ENCODE assay signal across 23 cellular contexts in the genomic region with DNA sequence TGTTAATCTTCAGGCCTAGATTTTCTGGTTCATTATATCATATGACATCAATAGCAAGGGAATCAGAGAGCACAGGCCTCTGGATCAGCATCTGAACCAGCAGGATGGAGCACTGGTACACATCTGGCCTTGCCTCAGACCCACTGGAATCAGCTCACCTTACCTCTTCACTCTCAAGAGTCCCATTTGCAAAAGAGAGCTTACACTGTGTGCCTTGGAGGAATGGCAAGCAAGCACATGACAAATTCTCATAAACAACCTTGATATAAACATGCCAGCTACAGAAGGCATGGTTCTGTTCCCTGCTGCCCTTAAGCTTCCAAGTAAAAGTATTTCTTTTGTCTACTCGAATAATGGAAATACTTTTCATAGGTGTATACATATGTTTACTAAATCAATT.
"Had no signal": no experiment of that assay in that cellular context is flagged by ENCODE, and none has a peak within 500 bp of the region (broad histone marks: within the 10 kb centered on the region; RNA-seq: fewer than 3 reads in every experiment).

No MANE protein-coding gene starts in this region.

- H3K27ac Mint-ChIP-seq: activated B cell treated with CpG ODN at 0.5 μM for 24 hours; activated naive CD8-positive, alpha-beta T cell treated with anti-CD3 and anti-CD28 coated beads, Interleukin-2, amount 10 ng/mL, durations not matched to agents 7 days and 5 days; naive thymus-derived CD8-positive, alpha-beta T cell; neural progenitor cell had no signal

- ATAC-seq: activated CD4-positive, alpha-beta T cell treated with anti-CD3 and anti-CD28 coated beads for 36 hours; activated T-cell treated with anti-CD3 and anti-CD28 coated beads, Interleukin-2, amount 50 U/mL, for 4 hours; heart right ventricle; left cardiac atrium; naive thymus-derived CD8-positive, alpha-beta T cell had no signal

- H3K9ac ChIP-seq: neural progenitor cell had no signal

- H3K36me3 ChIP-seq: heart right ventricle, neural progenitor cell, sigmoid colon, thyroid gland had no signal

- H3K9me3 ChIP-seq: heart right ventricle, sigmoid colon, thyroid gland had no signal

- H3K4me3 Mint-ChIP-seq: activated B cell treated with CpG ODN at 0.5 μM for 24 hours; activated CD4-positive, alpha-beta T cell treated with anti-CD3 and anti-CD28 coated beads for 36 hours; activated naive CD4-positive, alpha-beta T cell treated with anti-CD3 and anti-CD28 coated beads for 36 hours; activated naive CD8-positive, alpha-beta T cell treated with anti-CD3 and anti-CD28 coated beads, Interleukin-2, amount 10 ng/mL, durations not matched to agents 7 days and 5 days; activated T-cell treated with anti-CD3 and anti-CD28 coated beads, Interleukin-2, amount 50 U/mL, for 4 hours; naive thymus-derived CD8-positive, alpha-beta T cell; neural progenitor cell had no signal

- H3K4me3 ChIP-seq: heart right ventricle, lung, neural progenitor cell, sigmoid colon, thyroid gland had no signal

- H3K27me3 ChIP-seq: neural progenitor cell, sigmoid colon, thyroid gland had no signal

- DNase-seq: activated B cell treated with CpG ODN at 0.5 μM for 24 hours; activated CD4-positive, alpha-beta T cell treated with anti-CD3 and anti-CD28 coated beads for 36 hours; activated CD4-positive, alpha-beta T cell treated with anti-CD3 and anti-CD28 coated beads, Interleukin-2, amount 50 U/mL, for 4 hours; activated CD8-positive, alpha-beta memory T cell treated with anti-CD3 and anti-CD28 coated beads, Interleukin-2, amount 50 U/mL, for 48 hours; activated effector memory CD4-positive, alpha-beta T cell treated with Interleukin-2 at 50 U/mL for 16 hours; activated naive CD4-positive, alpha-beta T cell treated with anti-CD3 and anti-CD28 coated beads for 36 hours; activated naive CD8-positive, alpha-beta T cell treated with anti-CD3 and anti-CD28 coated beads, Interleukin-2, amount 10 ng/mL, durations not matched to agents 7 days and 5 days; activated T-cell treated with anti-CD3 and anti-CD28 coated beads, Interleukin-2, amount 50 U/mL, for 4 hours; amniotic stem cell; cortex of kidney; heart right ventricle; islet precursor cell; left cardiac atrium; naive thymus-derived CD8-positive, alpha-beta T cell; sigmoid colon; stimulated activated CD4-positive, alpha-beta T cell treated with anti-CD3 and anti-CD28 coated beads, Interleukin-2, amount 100 ng/mL, for 48 hours; stimulated activated CD8-positive, alpha-beta memory T cell treated with anti-CD3 and anti-CD28 coated beads, Interleukin-4, amount 100 ng/mL, for 48 hours; stimulated activated naive CD4-positive, alpha-beta T cell; T1000; thyroid gland had no signal

- H3K36me3 Mint-ChIP-seq: activated naive CD8-positive, alpha-beta T cell treated with anti-CD3 and anti-CD28 coated beads, Interleukin-2, amount 10 ng/mL, durations not matched to agents 7 days and 5 days; naive thymus-derived CD8-positive, alpha-beta T cell; neural progenitor cell had no signal

- H3K4me1 Mint-ChIP-seq: activated B cell treated with CpG ODN at 0.5 μM for 24 hours had no signal

- H3K27me3 Mint-ChIP-seq: activated B cell treated with CpG ODN at 0.5 μM for 24 hours; activated naive CD8-positive, alpha-beta T cell treated with anti-CD3 and anti-CD28 coated beads, Interleukin-2, amount 10 ng/mL, durations not matched to agents 7 days and 5 days had no signal

- H3K27ac ChIP-seq: epithelial cell of prostate, neural progenitor cell, thyroid gland had no signal

- H3K9me3 Mint-ChIP-seq: activated B cell treated with CpG ODN at 0.5 μM for 24 hours; activated naive CD4-positive, alpha-beta T cell treated with anti-CD3 and anti-CD28 coated beads for 36 hours; activated naive CD8-positive, alpha-beta T cell treated with anti-CD3 and anti-CD28 coated beads, Interleukin-2, amount 10 ng/mL, durations not matched to agents 7 days and 5 days; activated T-cell treated with anti-CD3 and anti-CD28 coated beads, Interleukin-2, amount 50 U/mL, for 4 hours; naive thymus-derived CD8-positive, alpha-beta T cell; neural progenitor cell had no signal
